Comparison of ENCODE assay signal across 10 cellular contexts in the genomic region with DNA sequence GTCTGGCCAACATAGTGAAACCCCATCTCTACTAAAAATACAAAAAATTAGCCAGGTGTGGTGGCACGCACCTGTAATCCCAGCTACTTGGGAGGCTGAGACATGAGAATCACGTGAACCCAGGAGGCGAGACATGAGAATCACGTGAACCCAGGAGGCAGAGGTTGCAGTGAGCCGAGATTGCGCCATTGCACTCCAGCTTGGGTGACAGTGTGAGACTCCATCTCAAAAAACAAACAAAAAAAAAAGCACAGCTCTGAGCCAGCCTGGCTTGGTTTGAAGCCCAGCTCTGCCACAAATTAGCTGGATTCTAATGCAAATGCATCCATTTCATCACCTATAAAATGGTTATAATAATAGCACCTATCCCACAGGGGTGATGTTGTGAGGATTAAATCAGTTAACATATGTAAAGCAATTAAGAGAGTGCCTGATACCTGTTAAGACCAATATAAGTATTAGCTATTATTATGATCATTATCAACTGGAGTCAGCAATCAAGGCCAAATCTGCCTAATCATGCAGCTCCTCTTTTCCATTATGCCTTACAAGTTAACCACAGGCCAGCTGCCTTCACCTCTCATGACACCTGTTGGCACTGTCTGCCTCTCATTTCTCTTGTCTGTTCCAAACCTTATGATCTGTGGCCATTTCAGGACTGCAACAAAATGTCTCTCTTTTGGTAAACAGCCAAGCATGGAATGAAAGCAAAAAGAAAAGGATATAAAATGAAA. TPM values are rescaled to one million over a fixed set of nuclear protein-coding genes. Genes with fewer than 3 reads are reported as not detected.
DNase-seq lines count a peak whose midpoint lies in the region; ATAC-seq, FAIRE-seq and TF ChIP-seq lines count a peak whose summit lies in the region.
"Had no signal": no experiment of that assay in that cellular context is flagged by ENCODE, and none has a peak within 500 bp of the region (broad histone marks: within the 10 kb centered on the region; RNA-seq: fewer than 3 reads in every experiment).

No MANE protein-coding gene starts in this region.

- TF ChIP-seq RAD21 in neural cell (conservative IDR thresholded peaks at IDR 0.05) = no peak

- no peak overlapping the region for H3K27ac Mint-ChIP-seq in T-helper 1 cell treated with Interleukin-12 subunit alpha and Interleukin-12 subunit beta and Interleukin-4 antibody, amounts not matched to agents 30 μg/mL and 1 μg/mL, for 36 hours
- peak overlapping the region; percentile 25 for H3K27ac Mint-ChIP-seq in activated T-helper 2 cell treated with anti-CD3 and anti-CD28 coated beads, Interferon-gamma antibody, Interleukin-2, Interleukin-4, amounts not matched to agents 10 μg/mL and 5 μg/mL and 100 μg/mL, durations not matched to agents 14 hours and 24 hours and 36 hours

- peaks cover 3% of the 10 kb centered on the region for H3K36me3 Mint-ChIP-seq in T-helper 1 cell treated with Interleukin-12 subunit alpha and Interleukin-12 subunit beta and Interleukin-4 antibody, amounts not matched to agents 30 μg/mL and 1 μg/mL, for 36 hours (ENCODE audit: low read depth)
- peaks cover 23% of the 10 kb centered on the region for H3K36me3 Mint-ChIP-seq in activated T-helper 2 cell treated with anti-CD3 and anti-CD28 coated beads, Interferon-gamma antibody, Interleukin-2, Interleukin-4, amounts not matched to agents 10 μg/mL and 5 μg/mL and 100 μg/mL, durations not matched to agents 14 hours and 24 hours and 36 hours (ENCODE audit: low read depth)

- TF ChIP-seq CTCF in neural cell (IDR thresholded peaks at IDR 0.05; ENCODE audit: poor library complexity, severe bottlenecking) = no peak

- H3K9me3 ChIP-seq in KOPT-K1 (ENCODE audit: insufficient read depth, low read length, poor library complexity, severe bottlenecking) = no peaks in the 10 kb centered on the region
- no peaks in the 10 kb centered on the region for H3K9me3 ChIP-seq in neural cell (ENCODE audit: low read length)
- H3K9me3 ChIP-seq in small intestine (ENCODE audit: control insufficient read depth, low read depth) = no peaks in the 10 kb centered on the region

- TF ChIP-seq EP300 in neural cell (conservative IDR thresholded peaks at IDR 0.05; ENCODE audit: poor library complexity, severe bottlenecking) = no peak

- H3K27me3 ChIP-seq in neural cell (ENCODE audit: insufficient read depth, low read depth, low read length) (no peaks in the 10 kb centered on the region), small intestine (ENCODE audit: control insufficient read depth in 2 of 2, insufficient read depth in 2 of 2, low read length in 2 of 2) (no peaks in the 10 kb centered on the region)

- no peak overlapping the region for H3K9ac ChIP-seq in neural cell (ENCODE audit: low read length)

- ATAC-seq in GM18907 (IDR thresholded peaks at IDR 0.05; ENCODE audit: unreplicated experiment) = no peak

- DNase-seq in T-helper 1 cell = no peak
- DNase-seq in activated T-helper 2 cell treated with anti-CD3 and anti-CD28 coated beads, Interferon-gamma antibody, Interleukin-2, Interleukin-4, amounts not matched to agents 10 μg/mL and 5 μg/mL and 100 μg/mL, durations not matched to agents 14 hours and 24 hours and 36 hours (ENCODE audit: low spot score) = no peak
- DNase-seq in small intestine = no peak
- DNase-seq in NCI-H774 (lab: John Stamatoyannopoulos, UW) = no peak
- DNase-seq: cerebellar nuclear complex, MV-4-11 had no signal

- H3K4me1 ChIP-seq in small intestine (ENCODE audit: control insufficient read depth in 2 of 2, insufficient read depth in 1 of 2, low read depth in 1 of 2, low read length in 1 of 2) = no peaks in the 10 kb centered on the region

- H3K4me1 Mint-ChIP-seq in T-helper 1 cell treated with Interleukin-12 subunit alpha and Interleukin-12 subunit beta and Interleukin-4 antibody, amounts not matched to agents 30 μg/mL and 1 μg/mL, for 36 hours (ENCODE audit: low read depth) = peaks cover 49% of the 10 kb centered on the region
- peaks cover 53% of the 10 kb centered on the region for H3K4me1 Mint-ChIP-seq in activated T-helper 2 cell treated with anti-CD3 and anti-CD28 coated beads, Interferon-gamma antibody, Interleukin-2, Interleukin-4, amounts not matched to agents 10 μg/mL and 5 μg/mL and 100 μg/mL, durations not matched to agents 14 hours and 24 hours and 36 hours (ENCODE audit: low read depth)

- FAIRE-seq in small intestine (lab: Jason Lieb, UNC) = no peak

- H3K27ac ChIP-seq in KOPT-K1 (ENCODE audit: low read depth, low read length, poor library complexity, severe bottlenecking) (peak overlapping the region; percentile 83), neural cell (ENCODE audit: low read length) (no peak overlapping the region), small intestine (ENCODE audit: low read depth in 1 of 2, low read length in 1 of 2) (no peak overlapping the region)

- intact Hi-C loops in activated T-helper 2 cell treated with anti-CD3 and anti-CD28 coated beads, Interferon-gamma antibody, Interleukin-2, Interleukin-4, amounts not matched to agents 10 μg/mL and 5 μg/mL and 100 μg/mL, durations not matched to agents 14 hours and 24 hours and 36 hours (cut with micrococcal nuclease) = no loop called here

- no peaks in the 10 kb centered on the region for H3K9me2 ChIP-seq in neural cell (ENCODE audit: insufficient read depth, low read length)

- H3K4me3 ChIP-seq in neural cell (ENCODE audit: low read length) (peak overlapping the region; percentile 92), small intestine (ENCODE audit: low read depth in 1 of 2, low read length in 2 of 2) (no peak overlapping the region)

- H4K20me1 ChIP-seq in neural cell (ENCODE audit: insufficient read depth) = no peaks in the 10 kb centered on the region

- H3K79me2 ChIP-seq in neural cell (replicated peaks; ENCODE audit: insufficient read depth, low read length) = peaks cover 12% of the 10 kb centered on the region

- H3K4me2 ChIP-seq in neural cell (ENCODE audit: low read length) = peak overlapping the region; percentile 51

- H3K4me3 Mint-ChIP-seq in T-helper 1 cell treated with Interleukin-12 subunit alpha and Interleukin-12 subunit beta and Interleukin-4 antibody, amounts not matched to agents 30 μg/mL and 1 μg/mL, for 36 hours = peak overlapping the region; percentile 99
- H3K4me3 Mint-ChIP-seq in activated T-helper 2 cell treated with anti-CD3 and anti-CD28 coated beads, Interferon-gamma antibody, Interleukin-2, Interleukin-4, amounts not matched to agents 10 μg/mL and 5 μg/mL and 100 μg/mL, durations not matched to agents 14 hours and 24 hours and 36 hours (ENCODE audit: low read depth) = peak overlapping the region; percentile 98

- H3K9me3 Mint-ChIP-seq in T-helper 1 cell treated with Interleukin-12 subunit alpha and Interleukin-12 subunit beta and Interleukin-4 antibody, amounts not matched to agents 30 μg/mL and 1 μg/mL, for 36 hours = no peaks in the 10 kb centered on the region
- no peaks in the 10 kb centered on the region for H3K9me3 Mint-ChIP-seq in activated T-helper 2 cell treated with anti-CD3 and anti-CD28 coated beads, Interferon-gamma antibody, Interleukin-2, Interleukin-4, amounts not matched to agents 10 μg/mL and 5 μg/mL and 100 μg/mL, durations not matched to agents 14 hours and 24 hours and 36 hours

- H2AFZ ChIP-seq in neural cell (ENCODE audit: low read depth, low read length) = no peak overlapping the region

- no peaks in the 10 kb centered on the region for H3F3A ChIP-seq in neural cell (ENCODE audit: insufficient read depth, low read length, poor library complexity, severe bottlenecking)

- H3K36me3 ChIP-seq in KOPT-K1 (ENCODE audit: insufficient read depth, low read length) = no peaks in the 10 kb centered on the region
- no peaks in the 10 kb centered on the region for H3K36me3 ChIP-seq in neural cell (ENCODE audit: insufficient read depth, low read length)
- no peaks in the 10 kb centered on the region for H3K36me3 ChIP-seq in small intestine (ENCODE audit: control insufficient read depth in 2 of 2, insufficient read depth in 2 of 2, low read length in 2 of 2)

- H3K27me3 Mint-ChIP-seq in T-helper 1 cell treated with Interleukin-12 subunit alpha and Interleukin-12 subunit beta and Interleukin-4 antibody, amounts not matched to agents 30 μg/mL and 1 μg/mL, for 36 hours (ENCODE audit: low read depth) = no peaks in the 10 kb centered on the region
- H3K27me3 Mint-ChIP-seq in activated T-helper 2 cell treated with anti-CD3 and anti-CD28 coated beads, Interferon-gamma antibody, Interleukin-2, Interleukin-4, amounts not matched to agents 10 μg/mL and 5 μg/mL and 100 μg/mL, durations not matched to agents 14 hours and 24 hours and 36 hours (ENCODE audit: low read depth) = no peaks in the 10 kb centered on the region

- WGBS in small intestine, 3 donors = 92 to 97% (median 95%) methylated on average over 6 of the region's 6 CpGs

TF ChIP-seq in neural cell, 6 proteins besides CTCF, POLR2A, EP300 and RAD21:
- TF ChIP-seq EZH2 (IDR thresholded peaks at IDR 0.05; ENCODE audit: borderline replicate concordance, insufficient read depth, low read length, poor library complexity, severe bottlenecking) = no peak
- TF ChIP-seq TAF1 (IDR thresholded peaks at IDR 0.05; ENCODE audit: low read depth) = no peak

RNA-seq across cellular contexts. Expression of a gene that starts 2.1 kb away (rescaled TPM):
- 93.6 and 100 TPM in 2 replicates for total RNA-seq in activated T-helper 2 cell treated with anti-CD3 and anti-CD28 coated beads, Interferon-gamma antibody, Interleukin-2, Interleukin-4, amounts not matched to agents 10 μg/mL and 5 μg/mL and 100 μg/mL, durations not matched to agents 14 hours and 24 hours and 36 hours
- polyA plus RNA-seq in neural cell (80.0 and 87.2 TPM in 2 replicates), small intestine (10 to 100 TPM in 2 of 3 donors, 1 to 10 TPM in 1; 6.8 to 13.6 (median 11.6) TPM)
- 140 and 155 TPM in 2 replicates for polyA minus RNA-seq in neural cell

RNA-seq across cellular contexts. Expression of a gene that starts 48.8 kb away (rescaled TPM):
- 3.0 and 3.4 TPM in 2 replicates for total RNA-seq in activated T-helper 2 cell treated with anti-CD3 and anti-CD28 coated beads, Interferon-gamma antibody, Interleukin-2, Interleukin-4, amounts not matched to agents 10 μg/mL and 5 μg/mL and 100 μg/mL, durations not matched to agents 14 hours and 24 hours and 36 hours
- polyA plus RNA-seq in neural cell = 0.17 TPM in 1 of 2 replicates, not detected in the other
- polyA minus RNA-seq in neural cell = 0.24 TPM in 1 of 2 replicates, not detected in the other
- 1 to 10 TPM in 2 of 3 donors, under 1 TPM in 1; 0.89 to 9.9 (median 4.1) TPM for polyA plus RNA-seq in small intestine
